1 cellular context compared by ENCODE assay signal in the genomic region with DNA sequence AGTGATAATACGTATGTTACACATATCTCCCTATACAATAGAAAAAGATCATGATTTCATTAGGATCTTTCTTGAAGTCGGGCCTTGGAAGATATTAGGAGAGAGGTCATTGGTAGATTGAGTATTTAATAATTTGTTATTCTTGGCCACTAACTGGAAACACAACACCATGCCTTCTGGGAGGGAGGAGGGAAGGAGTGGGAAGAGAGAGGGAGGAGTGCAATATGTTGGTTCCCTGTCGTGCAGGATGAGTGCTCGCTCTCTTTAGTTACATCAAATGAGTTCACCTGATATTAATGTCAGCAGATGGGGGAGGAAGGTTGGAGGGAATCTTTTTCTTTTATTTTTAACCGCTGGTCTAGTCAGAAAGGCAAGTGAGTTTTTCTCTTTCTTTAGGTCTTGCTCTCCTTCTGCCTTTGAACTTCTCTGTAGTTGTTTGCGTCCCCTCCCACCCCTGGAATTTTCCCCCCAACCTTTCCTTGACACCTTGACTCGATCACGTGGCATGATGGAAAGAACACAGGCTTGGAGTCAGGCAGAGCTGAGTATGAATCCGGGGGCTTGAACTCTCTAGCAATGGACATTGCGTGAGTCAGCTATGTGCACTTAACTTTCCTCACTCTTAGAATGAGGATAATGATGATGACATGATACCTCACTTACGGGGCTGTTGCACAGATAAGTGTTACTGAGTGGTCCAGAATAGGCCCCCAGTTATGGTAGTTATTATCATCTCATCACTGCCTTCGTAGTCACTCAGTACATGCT.
TF ChIP-seq lines count a peak whose summit lies in the region.

No MANE protein-coding gene starts in this region.

TF ChIP-seq in WTC11, 78 proteins besides CTCF, POLR2A, EP300 and RAD21 (continued from another document):
- TF ChIP-seq, protein P1, sequence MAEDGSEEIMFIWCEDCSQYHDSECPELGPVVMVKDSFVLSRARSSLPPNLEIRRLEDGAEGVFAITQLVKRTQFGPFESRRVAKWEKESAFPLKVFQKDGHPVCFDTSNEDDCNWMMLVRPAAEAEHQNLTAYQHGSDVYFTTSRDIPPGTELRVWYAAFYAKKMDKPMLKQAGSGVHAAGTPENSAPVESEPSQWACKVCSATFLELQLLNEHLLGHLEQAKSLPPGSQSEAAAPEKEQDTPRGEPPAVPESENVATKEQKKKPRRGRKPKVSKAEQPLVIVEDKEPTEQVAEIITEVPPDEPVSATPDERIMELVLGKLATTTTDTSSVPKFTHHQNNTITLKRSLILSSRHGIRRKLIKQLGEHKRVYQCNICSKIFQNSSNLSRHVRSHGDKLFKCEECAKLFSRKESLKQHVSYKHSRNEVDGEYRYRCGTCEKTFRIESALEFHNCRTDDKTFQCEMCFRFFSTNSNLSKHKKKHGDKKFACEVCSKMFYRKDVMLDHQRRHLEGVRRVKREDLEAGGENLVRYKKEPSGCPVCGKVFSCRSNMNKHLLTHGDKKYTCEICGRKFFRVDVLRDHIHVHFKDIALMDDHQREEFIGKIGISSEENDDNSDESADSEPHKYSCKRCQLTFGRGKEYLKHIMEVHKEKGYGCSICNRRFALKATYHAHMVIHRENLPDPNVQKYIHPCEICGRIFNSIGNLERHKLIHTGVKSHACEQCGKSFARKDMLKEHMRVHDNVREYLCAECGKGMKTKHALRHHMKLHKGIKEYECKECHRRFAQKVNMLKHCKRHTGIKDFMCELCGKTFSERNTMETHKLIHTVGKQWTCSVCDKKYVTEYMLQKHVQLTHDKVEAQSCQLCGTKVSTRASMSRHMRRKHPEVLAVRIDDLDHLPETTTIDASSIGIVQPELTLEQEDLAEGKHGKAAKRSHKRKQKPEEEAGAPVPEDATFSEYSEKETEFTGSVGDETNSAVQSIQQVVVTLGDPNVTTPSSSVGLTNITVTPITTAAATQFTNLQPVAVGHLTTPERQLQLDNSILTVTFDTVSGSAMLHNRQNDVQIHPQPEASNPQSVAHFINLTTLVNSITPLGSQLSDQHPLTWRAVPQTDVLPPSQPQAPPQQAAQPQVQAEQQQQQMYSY (CRISPR knock-in tag; IDR thresholded peaks at IDR 0.05): no peak
- TF ChIP-seq, protein P2, sequence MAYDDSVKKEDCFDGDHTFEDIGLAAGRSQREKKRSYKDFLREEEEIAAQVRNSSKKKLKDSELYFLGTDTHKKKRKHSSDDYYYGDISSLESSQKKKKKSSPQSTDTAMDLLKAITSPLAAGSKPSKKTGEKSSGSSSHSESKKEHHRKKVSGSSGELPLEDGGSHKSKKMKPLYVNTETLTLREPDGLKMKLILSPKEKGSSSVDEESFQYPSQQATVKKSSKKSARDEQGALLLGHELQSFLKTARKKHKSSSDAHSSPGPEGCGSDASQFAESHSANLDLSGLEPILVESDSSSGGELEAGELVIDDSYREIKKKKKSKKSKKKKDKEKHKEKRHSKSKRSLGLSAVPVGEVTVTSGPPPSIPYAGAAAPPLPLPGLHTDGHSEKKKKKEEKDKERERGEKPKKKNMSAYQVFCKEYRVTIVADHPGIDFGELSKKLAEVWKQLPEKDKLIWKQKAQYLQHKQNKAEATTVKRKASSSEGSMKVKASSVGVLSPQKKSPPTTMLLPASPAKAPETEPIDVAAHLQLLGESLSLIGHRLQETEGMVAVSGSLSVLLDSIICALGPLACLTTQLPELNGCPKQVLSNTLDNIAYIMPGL (CRISPR knock-in tag; IDR thresholded peaks at IDR 0.05): no peak
- TF ChIP-seq ESRRA (CRISPR knock-in tag; IDR thresholded peaks at IDR 0.05; ENCODE audit: borderline replicate concordance) (no peak), NR3C1 (CRISPR knock-in tag; conservative IDR thresholded peaks at IDR 0.05; ENCODE audit: low read depth) (no peak), ZNF138 (CRISPR knock-in tag; conservative IDR thresholded peaks at IDR 0.05) (no peak), TCF7 (CRISPR knock-in tag; IDR thresholded peaks at IDR 0.05; ENCODE audit: low read depth) (no peak), NFE2L1 (CRISPR knock-in tag; IDR thresholded peaks at IDR 0.05) (no peak), SP1 (CRISPR knock-in tag; conservative IDR thresholded peaks at IDR 0.05) (no peak), ELF4 (CRISPR knock-in tag; IDR thresholded peaks at IDR 0.05; ENCODE audit: low read depth) (no peak), KAT7 (CRISPR knock-in tag; IDR thresholded peaks at IDR 0.05; ENCODE audit: borderline replicate concordance) (no peak), JUN (CRISPR knock-in tag; IDR thresholded peaks at IDR 0.05) (no peak), FOXP1 (CRISPR knock-in tag; IDR thresholded peaks at IDR 0.05; ENCODE audit: borderline replicate concordance) (no peak), HMGA2 (CRISPR knock-in tag; IDR thresholded peaks at IDR 0.05) (no peak), NFYB (CRISPR knock-in tag; conservative IDR thresholded peaks at IDR 0.05; ENCODE audit: low read depth) (no peak)
- TF ChIP-seq, protein P3, sequence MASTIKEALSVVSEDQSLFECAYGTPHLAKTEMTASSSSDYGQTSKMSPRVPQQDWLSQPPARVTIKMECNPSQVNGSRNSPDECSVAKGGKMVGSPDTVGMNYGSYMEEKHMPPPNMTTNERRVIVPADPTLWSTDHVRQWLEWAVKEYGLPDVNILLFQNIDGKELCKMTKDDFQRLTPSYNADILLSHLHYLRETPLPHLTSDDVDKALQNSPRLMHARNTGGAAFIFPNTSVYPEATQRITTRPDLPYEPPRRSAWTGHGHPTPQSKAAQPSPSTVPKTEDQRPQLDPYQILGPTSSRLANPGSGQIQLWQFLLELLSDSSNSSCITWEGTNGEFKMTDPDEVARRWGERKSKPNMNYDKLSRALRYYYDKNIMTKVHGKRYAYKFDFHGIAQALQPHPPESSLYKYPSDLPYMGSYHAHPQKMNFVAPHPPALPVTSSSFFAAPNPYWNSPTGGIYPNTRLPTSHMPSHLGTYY (CRISPR knock-in tag; IDR thresholded peaks at IDR 0.05): no peak
- TF ChIP-seq, protein P4, sequence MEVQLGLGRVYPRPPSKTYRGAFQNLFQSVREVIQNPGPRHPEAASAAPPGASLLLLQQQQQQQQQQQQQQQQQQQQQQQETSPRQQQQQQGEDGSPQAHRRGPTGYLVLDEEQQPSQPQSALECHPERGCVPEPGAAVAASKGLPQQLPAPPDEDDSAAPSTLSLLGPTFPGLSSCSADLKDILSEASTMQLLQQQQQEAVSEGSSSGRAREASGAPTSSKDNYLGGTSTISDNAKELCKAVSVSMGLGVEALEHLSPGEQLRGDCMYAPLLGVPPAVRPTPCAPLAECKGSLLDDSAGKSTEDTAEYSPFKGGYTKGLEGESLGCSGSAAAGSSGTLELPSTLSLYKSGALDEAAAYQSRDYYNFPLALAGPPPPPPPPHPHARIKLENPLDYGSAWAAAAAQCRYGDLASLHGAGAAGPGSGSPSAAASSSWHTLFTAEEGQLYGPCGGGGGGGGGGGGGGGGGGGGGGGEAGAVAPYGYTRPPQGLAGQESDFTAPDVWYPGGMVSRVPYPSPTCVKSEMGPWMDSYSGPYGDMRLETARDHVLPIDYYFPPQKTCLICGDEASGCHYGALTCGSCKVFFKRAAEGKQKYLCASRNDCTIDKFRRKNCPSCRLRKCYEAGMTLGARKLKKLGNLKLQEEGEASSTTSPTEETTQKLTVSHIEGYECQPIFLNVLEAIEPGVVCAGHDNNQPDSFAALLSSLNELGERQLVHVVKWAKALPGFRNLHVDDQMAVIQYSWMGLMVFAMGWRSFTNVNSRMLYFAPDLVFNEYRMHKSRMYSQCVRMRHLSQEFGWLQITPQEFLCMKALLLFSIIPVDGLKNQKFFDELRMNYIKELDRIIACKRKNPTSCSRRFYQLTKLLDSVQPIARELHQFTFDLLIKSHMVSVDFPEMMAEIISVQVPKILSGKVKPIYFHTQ (CRISPR knock-in tag; IDR thresholded peaks at IDR 0.05): no peak
- TF ChIP-seq, protein P5, sequence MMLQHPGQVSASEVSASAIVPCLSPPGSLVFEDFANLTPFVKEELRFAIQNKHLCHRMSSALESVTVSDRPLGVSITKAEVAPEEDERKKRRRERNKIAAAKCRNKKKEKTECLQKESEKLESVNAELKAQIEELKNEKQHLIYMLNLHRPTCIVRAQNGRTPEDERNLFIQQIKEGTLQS (CRISPR knock-in tag; conservative IDR thresholded peaks at IDR 0.05): no peak
- TF ChIP-seq, protein P6, sequence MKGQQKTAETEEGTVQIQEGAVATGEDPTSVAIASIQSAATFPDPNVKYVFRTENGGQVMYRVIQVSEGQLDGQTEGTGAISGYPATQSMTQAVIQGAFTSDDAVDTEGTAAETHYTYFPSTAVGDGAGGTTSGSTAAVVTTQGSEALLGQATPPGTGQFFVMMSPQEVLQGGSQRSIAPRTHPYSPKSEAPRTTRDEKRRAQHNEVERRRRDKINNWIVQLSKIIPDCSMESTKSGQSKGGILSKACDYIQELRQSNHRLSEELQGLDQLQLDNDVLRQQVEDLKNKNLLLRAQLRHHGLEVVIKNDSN (CRISPR knock-in tag; IDR thresholded peaks at IDR 0.05): no peak
TF ChIP-seq in WTC11: peak in this region for 0.
